Comparison of ENCODE assay signal across 6 cellular contexts in genomic region chr3:72112435-72112834, GRCh38.
"Had no signal": no experiment of that assay in that cellular context is flagged by ENCODE, and none has a peak within 500 bp of the region (broad histone marks: within the 10 kb centered on the region; RNA-seq: fewer than 3 reads in every experiment).

No MANE protein-coding gene starts in this region.

- H3K4me2 ChIP-seq: GM23338 had no signal

- H3K4me1 ChIP-seq: HAP-1 had no signal

- H3K36me3 ChIP-seq: HAP-1 had no signal

- H2AFZ ChIP-seq: GM23338 had no signal

- H3K9me3 ChIP-seq: HAP-1 had no signal

- ATAC-seq: GM23338, HCT116 had no signal

- H3K4me3 ChIP-seq: GM23338, HAP-1 had no signal

- FAIRE-seq: HTR-8/SVneo had no signal

- DNase-seq: H7, KG1 had no signal
